In genomic region chr22:43901976-43902643, GRCh38 we compare ENCODE assay signal across 16 cellular contexts. TPM values are rescaled to one million over a fixed set of nuclear protein-coding genes. Genes with fewer than 3 reads are reported as not detected.
DNase-seq lines count a peak whose midpoint lies in the region; ATAC-seq and TF ChIP-seq lines count a peak whose summit lies in the region.
"Had no signal": no experiment of that assay in that cellular context is flagged by ENCODE, and none has a peak within 500 bp of the region (broad histone marks: within the 10 kb centered on the region; RNA-seq: fewer than 3 reads in every experiment).

No MANE protein-coding gene starts in this region.

- no peaks in the 10 kb centered on the region for H3K27me3 ChIP-seq in mammary epithelial cell (ENCODE audit: insufficient read depth, low read length)
- H3K27me3 ChIP-seq in breast epithelium = no peaks in the 10 kb centered on the region

- H3K79me2 ChIP-seq in mammary epithelial cell (ENCODE audit: insufficient read depth, low read length) = no peaks in the 10 kb centered on the region

- TF ChIP-seq CTCF in mammary epithelial cell (conservative IDR thresholded peaks at IDR 0.05 in 1 of 2, IDR thresholded peaks at IDR 0.05 in 1 of 2; ENCODE audit: extremely low read depth in 1 of 2, insufficient read depth in 1 of 2, low read depth in 1 of 2, low read length in 2 of 2) = no peak
- no peak for TF ChIP-seq CTCF in breast epithelium (IDR thresholded peaks at IDR 0.05)
- TF ChIP-seq CTCF in fibroblast of the aortic adventitia (IDR thresholded peaks at IDR 0.05; ENCODE audit: insufficient read depth, low read length) = no peak

- H3K9me3 ChIP-seq in mammary epithelial cell (replicated peaks; ENCODE audit: insufficient read depth, low read length) (no peaks in the 10 kb centered on the region), breast epithelium (no peaks in the 10 kb centered on the region)
- H3K9me3 ChIP-seq: tibial nerve had no signal

- TF ChIP-seq POLR2A in breast epithelium (IDR thresholded peaks at IDR 0.05) = no peak

- H3K4me1 ChIP-seq in mammary epithelial cell (ENCODE audit: insufficient read depth, low read length) = peaks cover 22% of the 10 kb centered on the region
- H3K4me1 ChIP-seq in breast epithelium = no peaks in the 10 kb centered on the region
- H3K4me1 ChIP-seq: tibial nerve had no signal

- no peak for ATAC-seq in HG02610 (IDR thresholded peaks at IDR 0.05; ENCODE audit: unreplicated experiment)
- no peak for ATAC-seq in activated T-cell treated with anti-CD3 and anti-CD28 coated beads, Interleukin-2, amount 50 U/mL, for 4 hours

- no peaks in the 10 kb centered on the region for H4K20me1 ChIP-seq in mammary epithelial cell (ENCODE audit: insufficient read depth, low read length)

- H3K4me3 Mint-ChIP-seq in activated T-cell treated with anti-CD3 and anti-CD28 coated beads, Interleukin-2, amount 50 U/mL, for 4 hours = no peak overlapping the region
- H3K4me3 Mint-ChIP-seq: endodermal cell, memory B cell had no signal

- no peak overlapping the region for H3K9ac ChIP-seq in mammary epithelial cell (ENCODE audit: insufficient read depth, low read length)

- no peak overlapping the region for H3K4me3 ChIP-seq in mammary epithelial cell (replicated peaks in 1 of 3; ENCODE audit: insufficient read depth in 1 of 3, low read depth in 2 of 3, low read length in 3 of 3)
- H3K4me3 ChIP-seq in breast epithelium = no peak overlapping the region
- H3K4me3 ChIP-seq in fibroblast of the aortic adventitia (ENCODE audit: low read depth, low read length) = no peak overlapping the region
- H3K4me3 ChIP-seq: tibial nerve had no signal

- CTCF ChIA-PET in mammary epithelial cell (lab: Charles Lee; ENCODE audit: low non-redundant PET) = no interaction called here

- dilution Hi-C loops in mammary epithelial cell (cut with HindIII; ENCODE audit: low sequenced_read_pairs) = no loop called here

- in situ Hi-C loops in mammary epithelial cell (cut with MboI; ENCODE audit: low sequenced_read_pairs in 2 of 2) = no loop called here
- in situ Hi-C loops in KBM-7 (cut with MboI; ENCODE audit: low pct_unique_long_range_greater_than_20kb, low sequenced_read_pairs) = no loop called here

- H3K36me3 Mint-ChIP-seq in activated T-cell treated with anti-CD3 and anti-CD28 coated beads, Interleukin-2, amount 50 U/mL, for 4 hours (ENCODE audit: insufficient read depth) = no peaks in the 10 kb centered on the region
- H3K36me3 Mint-ChIP-seq: memory B cell had no signal

- H3K9me3 Mint-ChIP-seq in activated T-cell treated with anti-CD3 and anti-CD28 coated beads, Interleukin-2, amount 50 U/mL, for 4 hours = no peaks in the 10 kb centered on the region
- H3K9me3 Mint-ChIP-seq: memory B cell had no signal

- intact Hi-C loops in mammary epithelial cell (cut with micrococcal nuclease) = no loop called here
- intact Hi-C loops in breast epithelium (cut with DNase I; ENCODE audit: low total_unique reads) = no loop called here

- WGBS in mammary epithelial cell (ENCODE audit: low coverage, missing lambda C conversion rate) = 25% methylated on average over 5 of the region's 5 CpGs

- H3K27me3 Mint-ChIP-seq in activated T-cell treated with anti-CD3 and anti-CD28 coated beads, Interleukin-2, amount 50 U/mL, for 4 hours (ENCODE audit: low read depth) = peaks cover 17% of the 10 kb centered on the region

- no peak overlapping the region for H3K27ac ChIP-seq in mammary epithelial cell (ENCODE audit: insufficient read depth, low read depth, low read length)
- no peak overlapping the region for H3K27ac ChIP-seq in breast epithelium
- H3K27ac ChIP-seq: tibial nerve had no signal

- DNase-seq in mammary epithelial cell = no peak
- DNase-seq in breast epithelium (ENCODE audit: low spot score in 2 of 2) = no peak
- DNase-seq in T1000 (lab: John Stamatoyannopoulos, UW) = peak; percentile 67
- DNase-seq in fibroblast of the aortic adventitia (ENCODE audit: low read depth) = peak; percentile 94
- DNase-seq in stromal cell of bone marrow (ENCODE audit: low read depth) = peak; percentile 86
- no peak for DNase-seq in KBM-7
- DNase-seq in activated T-cell treated with anti-CD3 and anti-CD28 coated beads, Interleukin-2, amount 50 U/mL, for 4 hours = no peak
- DNase-seq: activated T-cell treated with anti-CD3 and anti-CD28 coated beads, Interleukin-2, amount 50 U/mL, for 48 hours; DMS79; endodermal cell; T-helper 1 cell had no signal

- H2AFZ ChIP-seq in mammary epithelial cell (ENCODE audit: low read depth, low read length) = peak overlapping the region; percentile 81

- no TSS peak for BruUV-seq in mammary epithelial cell (replicated peaks; lab: Mats Ljungman, UMichigan)

- H3K36me3 ChIP-seq in mammary epithelial cell (ENCODE audit: insufficient read depth, low read length) (no peaks in the 10 kb centered on the region), breast epithelium (no peaks in the 10 kb centered on the region)
- H3K36me3 ChIP-seq: tibial nerve had no signal

- H3K4me2 ChIP-seq in mammary epithelial cell (ENCODE audit: insufficient read depth, low read depth, low read length) = peak overlapping the region; percentile 14

- H3K4me1 Mint-ChIP-seq in activated T-cell treated with anti-CD3 and anti-CD28 coated beads, Interleukin-2, amount 50 U/mL, for 4 hours (ENCODE audit: low read depth) = no peaks in the 10 kb centered on the region
- H3K4me1 Mint-ChIP-seq: memory B cell had no signal

RNA-seq across cellular contexts. Expression of gene PNPLA5, which starts 10.3 kb away (rescaled TPM):
- total RNA-seq in mammary epithelial cell (under 1 TPM in 1 of 2 donors, not detected in 1; 0.17 TPM), breast epithelium (not detected), fibroblast of the aortic adventitia (ENCODE audit: low replicate concordance) (not detected in 2 replicates)
- polyA plus RNA-seq in mammary epithelial cell = 0.05 TPM
- polyA minus RNA-seq in mammary epithelial cell = not detected
- total RNA-seq in activated T-cell treated with anti-CD3 and anti-CD28 coated beads, Interleukin-2, amount 50 U/mL, for 4 hours = not detected
- total RNA-seq: A673, omental fat pad, tibial nerve had no signal

RNA-seq across cellular contexts. Expression of gene PNPLA3, which starts 21.5 kb away (rescaled TPM):
- total RNA-seq in mammary epithelial cell (10 to 100 TPM in 1 of 2 donors, 1 to 10 TPM in 1; 6.2 to 13.2 TPM), breast epithelium (1 to 10 TPM; 2.4 to 3.1 (median 2.9) TPM), fibroblast of the aortic adventitia (ENCODE audit: low replicate concordance) (2.9 and 4.5 TPM in 2 replicates)
- 9.2 TPM for polyA plus RNA-seq in mammary epithelial cell
- 48.0 TPM for polyA minus RNA-seq in mammary epithelial cell
- total RNA-seq in activated T-cell treated with anti-CD3 and anti-CD28 coated beads, Interleukin-2, amount 50 U/mL, for 4 hours = under 1 TPM in 1 of 3 donors, not detected in 2; 0.30 TPM

RNA-seq across cellular contexts. Expression of gene SULT4A1, which starts 39.8 kb away (rescaled TPM):
- total RNA-seq in mammary epithelial cell (1 to 10 TPM in 1 of 2 donors, under 1 TPM in 1; 0.82 to 1.5 TPM), breast epithelium (1 to 10 TPM in 1 of 3 donors, under 1 TPM in 1, not detected in 1; 0.98 to 2.9 TPM), fibroblast of the aortic adventitia (ENCODE audit: low replicate concordance) (0.49 TPM in 1 of 2 replicates, not detected in the other)
- polyA plus RNA-seq in mammary epithelial cell = 0.11 TPM
- not detected for polyA minus RNA-seq in mammary epithelial cell
- not detected for total RNA-seq in activated T-cell treated with anti-CD3 and anti-CD28 coated beads, Interleukin-2, amount 50 U/mL, for 4 hours

RNA-seq across cellular contexts. Expression of gene SAMM50, which starts 53.1 kb away (rescaled TPM):
- total RNA-seq in mammary epithelial cell (10 to 100 TPM; 49.0 to 49.2 TPM), breast epithelium (10 to 100 TPM; 36.1 to 40.6 (median 36.4) TPM), fibroblast of the aortic adventitia (ENCODE audit: low replicate concordance) (53.7 and 54.3 TPM in 2 replicates)
- polyA plus RNA-seq in mammary epithelial cell = 48.5 TPM
- 66.5 TPM for polyA minus RNA-seq in mammary epithelial cell
- 10 to 100 TPM; 62.6 to 73.6 (median 64.1) TPM for total RNA-seq in activated T-cell treated with anti-CD3 and anti-CD28 coated beads, Interleukin-2, amount 50 U/mL, for 4 hours

Comparison
In these comparisons a context has a peak if more than half of its experiments do, and no peak if none do; other contexts are left out.
1. DNase-seq: peak in T1000 (single experiment), fibroblast of the aortic adventitia (single experiment) and stromal cell of bone marrow (single experiment); none in mammary epithelial cell (single experiment), breast epithelium (0 of 2), KBM-7 (single experiment) and activated T-cell treated with anti-CD3 and anti-CD28 coated beads, Interleukin-2, amount 50 U/mL, for 4 hours (single experiment).